11 cellular contexts compared by ENCODE assay signal in the genomic region with DNA sequence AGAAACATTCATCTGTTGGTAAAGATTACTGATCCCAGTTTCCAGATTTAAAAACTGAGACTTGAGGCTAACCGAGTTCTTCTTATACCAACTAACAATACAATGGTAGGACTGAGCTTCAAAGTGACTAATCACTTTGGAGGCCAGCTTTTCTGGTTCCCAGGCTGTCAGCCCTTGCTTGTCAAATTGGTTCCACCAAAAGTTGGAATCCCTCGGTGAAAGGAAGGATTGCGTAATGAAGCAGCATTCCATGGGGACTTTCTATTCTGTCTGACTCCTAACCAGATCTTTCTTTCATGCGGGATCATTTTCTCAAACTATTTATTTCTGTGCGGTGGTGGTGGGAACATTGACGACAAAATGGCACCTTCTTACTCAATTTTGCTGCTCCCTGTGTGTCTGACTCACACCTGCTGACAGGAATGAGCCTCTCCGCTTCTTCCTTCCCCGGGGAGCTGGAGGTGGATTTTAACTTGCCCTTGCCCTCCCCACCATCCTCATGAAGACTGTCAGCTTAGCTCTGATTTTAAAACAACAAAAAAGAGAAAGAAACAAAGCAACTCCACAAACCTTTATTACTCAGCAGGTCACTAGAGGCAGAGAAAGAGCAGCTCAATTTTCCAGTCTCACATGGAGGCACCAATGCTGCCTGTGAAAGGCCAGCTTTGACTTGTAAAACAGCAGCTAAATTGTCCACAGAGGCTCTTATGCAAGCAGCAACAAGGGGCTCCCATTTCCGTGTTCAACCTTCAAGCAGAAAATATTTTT. TPM values are rescaled to one million over a fixed set of nuclear protein-coding genes. Genes with fewer than 3 reads are reported as not detected.
A peak's percentile ranks its signal among the peaks of the same experiment; 100 is the strongest.
DNase-seq lines count a peak whose midpoint lies in the region; ATAC-seq and TF ChIP-seq lines count a peak whose summit lies in the region.
"Had no signal": no experiment of that assay in that cellular context is flagged by ENCODE, and none has a peak within 500 bp of the region (broad histone marks: within the 10 kb centered on the region; RNA-seq: fewer than 3 reads in every experiment).

No MANE protein-coding gene starts in this region.

- intact Hi-C loops in left colon (cut with DNase I, micrococcal nuclease): no loop called here

- no peaks in the 10 kb centered on the region for H3K9me3 Mint-ChIP-seq in chondrocyte (ENCODE audit: low read depth)
- no peaks in the 10 kb centered on the region for H3K9me3 Mint-ChIP-seq in type B pancreatic cell

- DNase-seq in NOMO-1 (lab: John Stamatoyannopoulos, UW; ENCODE audit: unreplicated experiment in 2 of 2) (peak; percentile 4 to 39), NOMO-1 treated with dmso at 0.1 percent for 144 hours (lab: John Stamatoyannopoulos, UW; ENCODE audit: unreplicated experiment) (no peak), chondrocyte (ENCODE audit: low spot score) (no peak), left colon (no peak), type B pancreatic cell (ENCODE audit: extremely low spot score, unreplicated experiment) (no peak), NCI-H82 (lab: John Stamatoyannopoulos, UW) (no peak), DMS53 treated with DMSO at 0.1 percent for 48 hours (lab: John Stamatoyannopoulos, UW; ENCODE audit: unreplicated experiment) (no peak)
- DNase-seq in activated CD4-positive, alpha-beta T cell treated with anti-CD3 and anti-CD28 coated beads, Interleukin-2, amount 50 U/mL, for 4 hours: no peak
- DNase-seq: BE2C, NCI-H1105 had no signal

- H3K4me1 Mint-ChIP-seq in chondrocyte (ENCODE audit: low read depth) (peaks cover 61% of the 10 kb centered on the region), type B pancreatic cell (ENCODE audit: unreplicated experiment) (peaks cover 20% of the 10 kb centered on the region)

- peak; percentile 17 for ATAC-seq in left colon

- H3K27ac Mint-ChIP-seq in chondrocyte (ENCODE audit: unreplicated experiment) (peak overlapping the region; percentile 99), type B pancreatic cell (peak overlapping the region; percentile 77)
- H3K27ac Mint-ChIP-seq: stimulated activated naive CD8-positive, alpha-beta T cell treated with anti-CD3 and anti-CD28 coated beads, Interleukin-15, Interleukin-2, amounts not matched to agents 100 ng/mL and 50 ng/mL, for 24 hours had no signal

- no peaks in the 10 kb centered on the region for H3K27me3 Mint-ChIP-seq in chondrocyte (ENCODE audit: low read depth)
- H3K27me3 Mint-ChIP-seq in type B pancreatic cell: no peaks in the 10 kb centered on the region

- peak overlapping the region; percentile 53 for H3K4me3 Mint-ChIP-seq in chondrocyte (ENCODE audit: unreplicated experiment)
- peak overlapping the region; percentile 41 for H3K4me3 Mint-ChIP-seq in type B pancreatic cell
- H3K4me3 Mint-ChIP-seq: stimulated activated naive CD8-positive, alpha-beta T cell treated with anti-CD3 and anti-CD28 coated beads, Interleukin-15, Interleukin-2, amounts not matched to agents 100 ng/mL and 50 ng/mL, for 24 hours had no signal

- H3K36me3 Mint-ChIP-seq in chondrocyte (ENCODE audit: low read depth) (no peaks in the 10 kb centered on the region), type B pancreatic cell (no peaks in the 10 kb centered on the region)

- peak; percentile 21 for TF ChIP-seq CTCF in chondrocyte (IDR thresholded peaks at IDR 0.05)
- no peak for TF ChIP-seq CTCF in type B pancreatic cell (conservative IDR thresholded peaks at IDR 0.05)

RNA-seq across cellular contexts. Expression of a gene that starts 32.9 kb away (rescaled TPM):
- 38.4 to 54.4 TPM (median 40.1 TPM) in 3 replicates for total RNA-seq in chondrocyte
- total RNA-seq in left colon: 10 to 100 TPM; 14.5 to 17.3 TPM
- 21.8 and 32.6 TPM in 2 replicates for total RNA-seq in type B pancreatic cell (ENCODE audit: low replicate concordance)

Comparison
In these comparisons a context has a peak if more than half of its experiments do, and no peak if none do; other contexts are left out.
1. DNase-seq: peak in NOMO-1 (2 of 2); none in NOMO-1 treated with dmso at 0.1 percent for 144 hours (single experiment), chondrocyte (single experiment), left colon (0 of 2), type B pancreatic cell (single experiment), NCI-H82 (single experiment), activated CD4-positive, alpha-beta T cell treated with anti-CD3 and anti-CD28 coated beads, Interleukin-2, amount 50 U/mL, for 4 hours (0 of 2) and DMS53 treated with DMSO at 0.1 percent for 48 hours (single experiment).